1 cellular context compared by ENCODE assay signal in genomic region chr19:1992759-1993260, GRCh38.
TF ChIP-seq lines count a peak whose summit lies in the region.

No MANE protein-coding gene starts in this region.

TF ChIP-seq in HepG2, 621 proteins besides CTCF, POLR2A, EP300 and RAD21:
- no peak for TF ChIP-seq ZFP62 (CRISPR knock-in tag; IDR thresholded peaks at IDR 0.05)
- TF ChIP-seq NR3C1 (CRISPR knock-in tag; IDR thresholded peaks at IDR 0.05), result no peak
- TF ChIP-seq PTBP1 (IDR thresholded peaks at IDR 0.05; ENCODE audit: low read depth, low read length, poor library complexity, severe bottlenecking), result no peak
- no peak for TF ChIP-seq ZNF543 (CRISPR knock-in tag; IDR thresholded peaks at IDR 0.05)
- TF ChIP-seq REST (IDR thresholded peaks at IDR 0.05; ENCODE audit: borderline replicate concordance in 1 of 2, low read depth in 1 of 2, low read length in 2 of 2), result no peak
- TF ChIP-seq PHF20 (CRISPR knock-in tag; IDR thresholded peaks at IDR 0.05), result no peak
- TF ChIP-seq ZNF841 (CRISPR knock-in tag; IDR thresholded peaks at IDR 0.05; ENCODE audit: borderline replicate concordance), result no peak
- TF ChIP-seq GTF2F1 (IDR thresholded peaks at IDR 0.05; ENCODE audit: low read length), result no peak
- no peak for TF ChIP-seq POLR2AphosphoS5 (IDR thresholded peaks at IDR 0.05; ENCODE audit: low read depth, low read length)
- TF ChIP-seq RFXANK (CRISPR knock-in tag; IDR thresholded peaks at IDR 0.05), result no peak
- TF ChIP-seq ZNF569 (CRISPR knock-in tag; IDR thresholded peaks at IDR 0.05; ENCODE audit: borderline replicate concordance), result no peak
- TF ChIP-seq JUND (CRISPR knock-in tag; IDR thresholded peaks at IDR 0.05), result no peak
